10 cellular contexts compared by ENCODE assay signal in genomic region chr5:170986598-170986997, GRCh38.
DNase-seq lines count a peak whose midpoint lies in the region; ATAC-seq and TF ChIP-seq lines count a peak whose summit lies in the region.
"Had no signal": no experiment of that assay in that cellular context is flagged by ENCODE, and none has a peak within 500 bp of the region (broad histone marks: within the 10 kb centered on the region; RNA-seq: fewer than 3 reads in every experiment).

No MANE protein-coding gene starts in this region.

- peaks cover 9% of the 10 kb centered on the region for H3K9me3 Mint-ChIP-seq in mesothelial cell of epicardium

- H3K27me3 ChIP-seq in RWPE2 (ENCODE audit: insufficient read depth, poor library complexity, severe bottlenecking) (no peaks in the 10 kb centered on the region), foreskin keratinocyte (no peaks in the 10 kb centered on the region)
- H3K27me3 ChIP-seq: SJSA1 had no signal

- no peaks in the 10 kb centered on the region for H3K4me1 ChIP-seq in RWPE2 (ENCODE audit: insufficient read depth, poor library complexity, severe bottlenecking)
- no peaks in the 10 kb centered on the region for H3K4me1 ChIP-seq in foreskin keratinocyte
- H3K4me1 ChIP-seq: SJSA1 had no signal

- TF ChIP-seq CTCF in RWPE2 (IDR thresholded peaks at IDR 0.05; ENCODE audit: poor library complexity, severe bottlenecking): peak; percentile 42
- peak; percentile 47 for TF ChIP-seq CTCF in foreskin keratinocyte (conservative IDR thresholded peaks at IDR 0.05)
- TF ChIP-seq CTCF in mesothelial cell of epicardium (IDR thresholded peaks at IDR 0.05; ENCODE audit: unreplicated experiment): no peak

- H3K36me3 Mint-ChIP-seq in mesothelial cell of epicardium: peaks cover 10% of the 10 kb centered on the region

- no peak overlapping the region for H3K4me3 Mint-ChIP-seq in mesothelial cell of epicardium
- H3K4me3 Mint-ChIP-seq: activated T-cell treated with anti-CD3 and anti-CD28 coated beads, Interleukin-2, amount 50 U/mL, for 4 hours had no signal

- ATAC-seq in RWPE2 (ENCODE audit: low read depth) (peak; percentile 55; the same call in 1 of the 3 replicates), foreskin keratinocyte (no peak)
- ATAC-seq: activated T-cell treated with anti-CD3 and anti-CD28 coated beads, Interleukin-2, amount 50 U/mL, for 4 hours had no signal

- no peaks in the 10 kb centered on the region for H3K27me3 Mint-ChIP-seq in mesothelial cell of epicardium (ENCODE audit: low read depth)

- H3K27ac Mint-ChIP-seq in mesothelial cell of epicardium: no peak overlapping the region

- peaks cover 2% of the 10 kb centered on the region for H3K4me1 Mint-ChIP-seq in mesothelial cell of epicardium

- no peak overlapping the region for H3K4me3 ChIP-seq in RWPE2 (ENCODE audit: severe bottlenecking)
- H3K4me3 ChIP-seq: SJSA1 had no signal

- DNase-seq in COR-L47 (lab: John Stamatoyannopoulos, UW): peak; percentile 22
- peak; percentile 20 for DNase-seq in LoVo (ENCODE audit: low spot score)
- DNase-seq in RWPE2 (ENCODE audit: low spot score): no peak
- peak in 1 of 2 donors; percentile 11 for DNase-seq in foreskin keratinocyte
- no peak for DNase-seq in activated gamma-delta T cell treated with Interleukin-2 at 50 U/mL for 16 hours
- DNase-seq in mesothelial cell of epicardium (ENCODE audit: low spot score in 2 of 2, unreplicated experiment in 2 of 2): no peak
- no peak for DNase-seq in stimulated activated naive CD4-positive, alpha-beta T cell (lab: John Stamatoyannopoulos, UW)
- no peak for DNase-seq in NOMO-1 treated with dmso at 0.1 percent for 144 hours (lab: John Stamatoyannopoulos, UW; ENCODE audit: unreplicated experiment)
- DNase-seq: activated T-cell treated with anti-CD3 and anti-CD28 coated beads, Interleukin-2, amount 50 U/mL, for 4 hours had no signal

- H3K9me3 ChIP-seq in RWPE2 (ENCODE audit: severe bottlenecking): no peaks in the 10 kb centered on the region
- H3K9me3 ChIP-seq: SJSA1 had no signal

- H3K27ac ChIP-seq in RWPE2 (ENCODE audit: poor library complexity, severe bottlenecking) (no peak overlapping the region), foreskin keratinocyte (no peak overlapping the region)
- H3K27ac ChIP-seq: SJSA1 had no signal

- H3K36me3 ChIP-seq in RWPE2 (ENCODE audit: low read depth): no peaks in the 10 kb centered on the region
- H3K36me3 ChIP-seq: SJSA1 had no signal

Comparison
In these comparisons a context has a peak if more than half of its experiments do, and no peak if none do; other contexts are left out.
1. DNase-seq: peak in COR-L47 (single experiment) and LoVo (single experiment); none in RWPE2 (single experiment), activated gamma-delta T cell treated with Interleukin-2 at 50 U/mL for 16 hours (single experiment), mesothelial cell of epicardium (0 of 2), stimulated activated naive CD4-positive, alpha-beta T cell (0 of 6) and NOMO-1 treated with dmso at 0.1 percent for 144 hours (single experiment).